Comparison of ENCODE assay signal across 8 cellular contexts in the genomic region with DNA sequence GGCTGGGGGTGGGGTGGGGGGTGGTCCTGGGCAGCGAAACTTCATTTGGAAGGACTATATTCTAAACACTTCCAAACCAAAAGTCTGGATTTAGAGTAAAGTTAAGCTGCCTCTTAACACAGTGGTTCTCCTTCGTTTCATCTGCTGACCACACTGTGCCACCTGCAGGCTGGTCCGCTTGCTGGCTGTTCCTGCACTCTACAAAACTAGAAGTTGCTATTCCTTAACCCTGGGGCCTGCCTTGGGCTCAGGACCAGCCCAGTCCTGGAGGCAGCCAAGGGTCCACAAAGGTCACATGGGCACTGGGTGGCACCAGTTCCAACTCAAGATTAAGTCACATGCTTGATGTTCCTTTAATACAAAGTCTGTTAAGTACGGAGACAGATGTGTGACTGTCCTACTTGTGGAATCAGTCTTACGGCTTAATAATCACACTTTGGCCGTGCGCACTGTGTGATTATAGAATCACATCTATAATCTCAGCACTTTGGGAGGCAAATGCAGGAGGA.
A peak's percentile ranks its signal among the peaks of the same experiment; 100 is the strongest.
DNase-seq lines count a peak whose midpoint lies in the region; ATAC-seq and TF ChIP-seq lines count a peak whose summit lies in the region.
"Had no signal": no experiment of that assay in that cellular context is flagged by ENCODE, and none has a peak within 500 bp of the region (broad histone marks: within the 10 kb centered on the region; RNA-seq: fewer than 3 reads in every experiment).

No MANE protein-coding gene starts in this region.

- H3K36me3 ChIP-seq in gastrocnemius medialis, result no peaks in the 10 kb centered on the region

- no peak for TF ChIP-seq POLR2A in gastrocnemius medialis (IDR thresholded peaks at IDR 0.05)

- DNase-seq in EH (ENCODE audit: low read depth) (peak; percentile 61), amniotic stem cell (lab: John Stamatoyannopoulos, UW) (peak; percentile 16), hepatic stellate cell (ENCODE audit: low spot score) (peak; percentile 14), gastrocnemius medialis (peak; percentile 57 to 72), epidermal melanocyte (ENCODE audit: insufficient read length, low spot score) (no peak)
- no peak for DNase-seq in effector CD8-positive, alpha-beta T cell (lab: John Stamatoyannopoulos, UW)
- DNase-seq: natural killer cell had no signal

- peak; percentile 89 to 91 for ATAC-seq in gastrocnemius medialis

- H3K4me1 ChIP-seq in gastrocnemius medialis, result peaks cover 6 to 14% of the 10 kb centered on the region in 2 donors

- TF ChIP-seq RAD21 in Ishikawa (IDR thresholded peaks at IDR 0.05; ENCODE audit: low read depth), result peak; percentile 73

- no peak for TF ChIP-seq EP300 in Ishikawa (IDR thresholded peaks at IDR 0.05; ENCODE audit: borderline replicate concordance)

- TF ChIP-seq CTCF in gastrocnemius medialis (IDR thresholded peaks at IDR 0.05 in 4 of 5, conservative IDR thresholded peaks at IDR 0.05 in 1 of 5), result peak; percentile 42 to 76 (median 60)

- H3K9me3 ChIP-seq in gastrocnemius medialis, result no peaks in the 10 kb centered on the region

- in situ Hi-C loops in gastrocnemius medialis (cut with MboI; ENCODE audit: low sequenced_read_pairs in 4 of 4), result loop anchor here in 2 of 4 donors (10.0 to 25.0 kb wide), 2 partner anchors 306 to 319 kb away; partner anchors contain the start of gene LDLRAD4 (in 1 of the 2)

- intact Hi-C loops in gastrocnemius medialis (cut with DNase I; ENCODE audit: low total_unique reads), result loop anchor here (1.0 to 10.0 kb wide), 5 partner anchors 69 to 315 kb away; no protein-coding TSS in a partner anchor

- H3K27ac ChIP-seq in gastrocnemius medialis, result peak overlapping the region in 1 of 4 donors; percentile 49

- H3K27me3 ChIP-seq in gastrocnemius medialis, result no peaks in the 10 kb centered on the region

- H3K4me3 ChIP-seq in gastrocnemius medialis, result no peak overlapping the region

TF ChIP-seq in Ishikawa, 13 proteins besides CTCF, POLR2A, EP300 and RAD21:
- TF ChIP-seq TEAD4 (IDR thresholded peaks at IDR 0.05) (no peak), CREB1 (IDR thresholded peaks at IDR 0.05; ENCODE audit: low read depth) (no peak), ZBTB7A (IDR thresholded peaks at IDR 0.05; ENCODE audit: low read depth) (no peak), CEBPB (IDR thresholded peaks at IDR 0.05) (no peak), YY1 (IDR thresholded peaks at IDR 0.05; ENCODE audit: low read depth) (no peak), EGR1 (IDR thresholded peaks at IDR 0.05) (no peak), TCF12 (IDR thresholded peaks at IDR 0.05; ENCODE audit: low read depth) (no peak), NFIC (IDR thresholded peaks at IDR 0.05) (no peak), FOXM1 (IDR thresholded peaks at IDR 0.05; ENCODE audit: borderline replicate concordance, low read depth) (no peak), TAF1 (IDR thresholded peaks at IDR 0.05; ENCODE audit: low read depth) (no peak), MAX (IDR thresholded peaks at IDR 0.05) (no peak)
- TF ChIP-seq, protein P1, sequence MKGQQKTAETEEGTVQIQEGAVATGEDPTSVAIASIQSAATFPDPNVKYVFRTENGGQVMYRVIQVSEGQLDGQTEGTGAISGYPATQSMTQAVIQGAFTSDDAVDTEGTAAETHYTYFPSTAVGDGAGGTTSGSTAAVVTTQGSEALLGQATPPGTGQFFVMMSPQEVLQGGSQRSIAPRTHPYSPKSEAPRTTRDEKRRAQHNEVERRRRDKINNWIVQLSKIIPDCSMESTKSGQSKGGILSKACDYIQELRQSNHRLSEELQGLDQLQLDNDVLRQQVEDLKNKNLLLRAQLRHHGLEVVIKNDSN (IDR thresholded peaks at IDR 0.05), result no peak

Comparison
In these comparisons a context has a peak if more than half of its experiments do, and no peak if none do; other contexts are left out.
1. DNase-seq: peak in EH (single experiment), amniotic stem cell (single experiment), hepatic stellate cell (single experiment) and gastrocnemius medialis (2 of 2); none in effector CD8-positive, alpha-beta T cell (single experiment) and epidermal melanocyte (single experiment).